In genomic region chr3:167163580-167163979, GRCh38 we compare ENCODE assay signal across 7 cellular contexts.
"Had no signal": no experiment of that assay in that cellular context is flagged by ENCODE, and none has a peak within 500 bp of the region (broad histone marks: within the 10 kb centered on the region; RNA-seq: fewer than 3 reads in every experiment).

No MANE protein-coding gene starts in this region.

- DNase-seq: H9, HCEC 1CT, KBM-7 had no signal

- H3K4me3 ChIP-seq: GM23338 had no signal

- FAIRE-seq: H1, H54, HepG2 had no signal
